Comparison of ENCODE assay signal across 12 cellular contexts in the genomic region with DNA sequence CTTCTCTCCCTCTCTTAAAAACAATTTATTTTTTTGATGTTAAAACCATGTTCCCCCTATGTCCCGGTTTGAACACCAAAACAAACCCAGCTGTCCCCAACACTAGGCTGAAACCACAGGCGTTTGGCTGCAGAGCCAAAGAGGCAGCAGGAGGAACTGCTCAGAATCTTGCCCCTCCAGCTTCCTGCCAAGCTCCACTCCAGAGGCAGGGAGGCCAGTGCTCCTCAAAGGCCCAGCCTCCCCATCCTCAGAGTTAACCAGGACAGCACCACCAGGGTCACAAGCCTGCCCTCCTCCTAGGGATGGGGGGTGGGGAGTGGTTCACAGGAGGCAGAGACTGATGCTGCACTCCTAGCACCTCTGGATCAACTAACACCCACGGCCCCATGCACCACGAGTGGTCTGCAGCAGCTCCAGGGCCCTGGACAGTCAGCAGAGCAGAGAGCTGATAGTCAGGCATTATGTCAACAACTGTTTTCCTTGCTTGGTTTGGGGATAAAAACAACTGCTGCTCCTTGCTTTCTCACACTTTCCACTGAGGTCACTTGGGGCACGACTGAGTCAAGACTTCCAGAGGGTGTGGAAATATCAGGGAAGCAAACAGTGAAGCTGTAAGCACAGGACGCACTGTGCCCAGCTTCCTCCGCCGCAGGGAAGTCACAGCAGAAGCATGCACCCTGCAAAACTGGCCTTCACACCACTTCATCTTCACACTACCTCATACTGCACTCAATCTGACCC.
DNase-seq lines count a peak whose midpoint lies in the region; ATAC-seq and TF ChIP-seq lines count a peak whose summit lies in the region.
"Had no signal": no experiment of that assay in that cellular context is flagged by ENCODE, and none has a peak within 500 bp of the region (broad histone marks: within the 10 kb centered on the region; RNA-seq: fewer than 3 reads in every experiment).

No MANE protein-coding gene starts in this region.

- no peak overlapping the region for H3K18ac ChIP-seq in IMR-90 (ENCODE audit: low read depth, low read length)

- H3K27me3 ChIP-seq in IMR-90 (ENCODE audit: control insufficient read depth, insufficient read depth, low read length) (0 out of 2 replicates have a peak, but pooled peaks cover 2% of the 10 kb centered on the region), testis (no peaks in the 10 kb centered on the region)

- H3K4me1 ChIP-seq in IMR-90 (ENCODE audit: control insufficient read depth, insufficient read depth, low read length) (peaks cover 7% of the 10 kb centered on the region; the same call in 1 of the 2 replicates), testis (peaks cover 4% of the 10 kb centered on the region)

- H3K23ac ChIP-seq in IMR-90 (ENCODE audit: low read depth, low read length), result no peak overlapping the region

- no peak for TF ChIP-seq RAD21 in IMR-90 (IDR thresholded peaks at IDR 0.05; ENCODE audit: low read length)

- no peak overlapping the region for H3K4me3 ChIP-seq in IMR-90 (ENCODE audit: insufficient read depth, low read depth, low read length)
- no peak overlapping the region for H3K4me3 ChIP-seq in choroid plexus epithelial cell (ENCODE audit: low read depth, low read length)
- no peak overlapping the region for H3K4me3 ChIP-seq in lower leg skin (ENCODE audit: low read depth, poor library complexity, severe bottlenecking)
- no peak overlapping the region for H3K4me3 ChIP-seq in testis

- H4K8ac ChIP-seq in IMR-90 (ENCODE audit: low read depth in 2 of 2, low read length in 2 of 2), result peak overlapping the region in 1 of 2 experiments; percentile 4; a peak in 1 of 4 replicates

- H3K14ac ChIP-seq in IMR-90 (replicated peaks; ENCODE audit: low read depth, low read length), result 0 out of 2 replicates have a peak overlapping the region, but pooled peaks have one; percentile 25

- H2BK120ac ChIP-seq in IMR-90 (ENCODE audit: low read depth, low read length), result no peak overlapping the region

- peak overlapping the region; percentile 33 for H3K4ac ChIP-seq in IMR-90 (ENCODE audit: low read depth, low read length)

- H4K91ac ChIP-seq in IMR-90 (ENCODE audit: insufficient read depth, low read depth, low read length), result no peak overlapping the region

- no TSS peak for BruUV-seq in IMR-90 (replicated peaks; lab: Mats Ljungman, UMichigan)

- ATAC-seq in IMR-90 (ENCODE audit: low read depth), result peak; percentile 55
- ATAC-seq: naive thymus-derived CD4-positive, alpha-beta T cell had no signal

- WGBS in IMR-90 (ENCODE audit: extremely low coverage in 2 of 2, insufficient read length in 1 of 2), 2 experiments, result 20% methylated on average over 1 of the region's 8 CpGs; no CpG with 5 or more reads in 1 of the 2 experiments
- 50 to 57% methylated on average over 8 of the region's 8 CpGs for WGBS in lower leg skin, 2 donors
- 55 to 61% methylated on average over 8 of the region's 8 CpGs for WGBS in testis, 2 donors

- POLR2A ChIA-PET in IMR-90 (lab: Charles Lee; ENCODE audit: unreplicated experiment), result no interaction called here
- POLR2A ChIA-PET in GM10248 (lab: Yijun Ruan, JAX), result interaction anchor here (0.7 kb wide), 1 partner anchor 41 kb away, joined by 3 read pairs; no protein-coding TSS in a partner anchor

- TF ChIP-seq CTCF in IMR-90 (conservative IDR thresholded peaks at IDR 0.05; ENCODE audit: low read depth, low read length) (no peak), choroid plexus epithelial cell (conservative IDR thresholded peaks at IDR 0.05; ENCODE audit: low read depth, low read length) (no peak), lower leg skin (IDR thresholded peaks at IDR 0.05) (no peak), testis (IDR thresholded peaks at IDR 0.05) (no peak), GM10248 (IDR thresholded peaks at IDR 0.05; ENCODE audit: control extremely low read depth, extremely low read depth, low read depth, missing control alignments) (no peak)

- dilution Hi-C loops in IMR-90 (cut with HindIII; ENCODE audit: low sequenced_read_pairs, unreplicated experiment), result no loop called here

- no peaks in the 10 kb centered on the region for H3K9me3 ChIP-seq in IMR-90 (ENCODE audit: control insufficient read depth, insufficient read depth, low read length)
- no peaks in the 10 kb centered on the region for H3K9me3 ChIP-seq in testis

- H3K9ac ChIP-seq in IMR-90 (ENCODE audit: low read depth, low read length), result no peak overlapping the region

- TF ChIP-seq POLR2A in IMR-90 (IDR thresholded peaks at IDR 0.05; ENCODE audit: low read depth, low read length), result no peak
- TF ChIP-seq POLR2A in lower leg skin (IDR thresholded peaks at IDR 0.05), result no peak
- TF ChIP-seq POLR2A in testis (IDR thresholded peaks at IDR 0.05), result no peak

- DNase-seq in IMR-90 (no peak), choroid plexus epithelial cell (ENCODE audit: low read depth) (peak; percentile 53), lower leg skin (ENCODE audit: low spot score in 2 of 2) (peak; percentile 87 to 93), testis (peak; percentile 46), GM10248 (ENCODE audit: extremely low spot score) (no peak), hippocampal formation (lab: John Stamatoyannopoulos, UW) (no peak), cortex of kidney (lab: John Stamatoyannopoulos, UW) (no peak)
- no peak for DNase-seq in effector CD8-positive, alpha-beta T cell (lab: John Stamatoyannopoulos, UW)
- DNase-seq: foreskin melanocyte; naive thymus-derived CD4-positive, alpha-beta T cell; NCI-H774; stimulated activated CD4-positive, alpha-beta T cell treated with anti-CD3 and anti-CD28 coated beads, Interleukin-4, amount 100 ng/mL, for 4 hours had no signal

- intact Hi-C loops in IMR-90 (cut with micrococcal nuclease) (no loop called here), lower leg skin (cut with DNase I; ENCODE audit: low total_unique reads) (no loop called here), testis (cut with DNase I; ENCODE audit: low total_unique reads) (no loop called here)

- H4K5ac ChIP-seq in IMR-90 (ENCODE audit: low read depth, low read length), result no peak overlapping the region

- peak overlapping the region; percentile 44 for H2AFZ ChIP-seq in IMR-90 (replicated peaks; ENCODE audit: low read length, poor library complexity)

- H3K36me3 ChIP-seq in IMR-90 (ENCODE audit: control insufficient read depth, insufficient read depth, low read length) (no peaks in the 10 kb centered on the region), testis (ENCODE audit: low read depth, missing control alignments) (no peaks in the 10 kb centered on the region)

- H4K20me1 ChIP-seq in IMR-90 (ENCODE audit: insufficient read depth, low read length), result no peaks in the 10 kb centered on the region

- no peak overlapping the region for H3K27ac ChIP-seq in IMR-90 (ENCODE audit: insufficient read depth, low read length)
- H3K27ac ChIP-seq in testis, result peak overlapping the region in 1 of 2 donors; percentile 69

- H2BK15ac ChIP-seq in IMR-90 (ENCODE audit: low read depth, low read length), result no peak overlapping the region

- in situ Hi-C loops in IMR-90 (cut with MboI; ENCODE audit: low sequenced_read_pairs), result no loop called here

- no peak overlapping the region for H2BK5ac ChIP-seq in IMR-90 (ENCODE audit: low read depth, low read length, poor library complexity, severe bottlenecking)

- no peaks in the 10 kb centered on the region for H3K79me1 ChIP-seq in IMR-90 (ENCODE audit: low read depth in 1 of 2, low read length in 2 of 2)

- H3K56ac ChIP-seq in IMR-90 (ENCODE audit: extremely low read depth, insufficient read depth, low read length), result no peak overlapping the region

- peaks cover 3% of the 10 kb centered on the region; the same call in 1 of the 2 replicates for H3K9me1 ChIP-seq in IMR-90 (ENCODE audit: insufficient read depth, low read length)

- CTCF ChIA-PET in IMR-90 (lab: Yijun Ruan, JAX) (interaction anchor here (0.6 to 1.7 kb wide), 3 partner anchors 15 to 64 kb away, joined by 3 to 5 read pairs (median 3); no protein-coding TSS in a partner anchor), GM10248 (lab: Yijun Ruan, JAX) (interaction anchor here (1.2 to 1.4 kb wide), 2 partner anchors 12 to 47 kb away, joined by 3 to 4 read pairs; no protein-coding TSS in a partner anchor)

- H2AK9ac ChIP-seq in IMR-90 (replicated peaks; ENCODE audit: low read depth, low read length, poor library complexity), result peak overlapping the region; percentile 20

- peak overlapping the region; percentile 51; the same call in 1 of the 2 replicates for H2AK5ac ChIP-seq in IMR-90 (ENCODE audit: low read depth, low read length)

- H3K4me2 ChIP-seq in IMR-90 (ENCODE audit: low read depth, low read length), result no peak overlapping the region

- H2BK20ac ChIP-seq in IMR-90 (ENCODE audit: low read depth, low read length), result no peak overlapping the region

TF ChIP-seq in IMR-90, 13 proteins besides CTCF, POLR2A, EP300 and RAD21 (continues in another document):
- TF ChIP-seq MXI1 (IDR thresholded peaks at IDR 0.05; ENCODE audit: borderline replicate concordance, low read depth, low read length) (no peak), USF2 (IDR thresholded peaks at IDR 0.05; ENCODE audit: low read depth, low read length) (no peak), RCOR1 (IDR thresholded peaks at IDR 0.05; ENCODE audit: insufficient replicate concordance, low read length) (no peak), RFX5 (IDR thresholded peaks at IDR 0.05; ENCODE audit: low read depth, low read length) (no peak), NFE2L2 (IDR thresholded peaks at IDR 0.05; ENCODE audit: low read depth, low read length) (no peak), CHD1 (IDR thresholded peaks at IDR 0.05; ENCODE audit: low read depth, low read length) (no peak), BHLHE40 (IDR thresholded peaks at IDR 0.05; ENCODE audit: low read depth, low read length) (no peak), MAFK (IDR thresholded peaks at IDR 0.05; ENCODE audit: low read depth, low read length) (no peak), MAZ (IDR thresholded peaks at IDR 0.05; ENCODE audit: borderline replicate concordance, low read depth, low read length) (no peak)
- TF ChIP-seq, protein P1, sequence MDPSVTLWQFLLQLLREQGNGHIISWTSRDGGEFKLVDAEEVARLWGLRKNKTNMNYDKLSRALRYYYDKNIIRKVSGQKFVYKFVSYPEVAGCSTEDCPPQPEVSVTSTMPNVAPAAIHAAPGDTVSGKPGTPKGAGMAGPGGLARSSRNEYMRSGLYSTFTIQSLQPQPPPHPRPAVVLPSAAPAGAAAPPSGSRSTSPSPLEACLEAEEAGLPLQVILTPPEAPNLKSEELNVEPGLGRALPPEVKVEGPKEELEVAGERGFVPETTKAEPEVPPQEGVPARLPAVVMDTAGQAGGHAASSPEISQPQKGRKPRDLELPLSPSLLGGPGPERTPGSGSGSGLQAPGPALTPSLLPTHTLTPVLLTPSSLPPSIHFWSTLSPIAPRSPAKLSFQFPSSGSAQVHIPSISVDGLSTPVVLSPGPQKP (IDR thresholded peaks at IDR 0.05; ENCODE audit: borderline replicate concordance, low read depth, low read length), result no peak

Comparison
In these comparisons a context has a peak if more than half of its experiments do, and no peak if none do; other contexts are left out.
1. DNase-seq: peak in choroid plexus epithelial cell (single experiment), lower leg skin (2 of 2) and testis (single experiment); none in IMR-90 (single experiment), GM10248 (single experiment), hippocampal formation (0 of 2), cortex of kidney (single experiment) and effector CD8-positive, alpha-beta T cell (single experiment).